In genomic region chr13:109160357-109160756, GRCh38 we compare ENCODE assay signal across 1 cellular context.
TF ChIP-seq lines count a peak whose summit lies in the region.

No MANE protein-coding gene starts in this region.

TF ChIP-seq in GM12878, 131 proteins besides CTCF, POLR2A, EP300 and RAD21 (continued from another document):
- TF ChIP-seq, protein P1, sequence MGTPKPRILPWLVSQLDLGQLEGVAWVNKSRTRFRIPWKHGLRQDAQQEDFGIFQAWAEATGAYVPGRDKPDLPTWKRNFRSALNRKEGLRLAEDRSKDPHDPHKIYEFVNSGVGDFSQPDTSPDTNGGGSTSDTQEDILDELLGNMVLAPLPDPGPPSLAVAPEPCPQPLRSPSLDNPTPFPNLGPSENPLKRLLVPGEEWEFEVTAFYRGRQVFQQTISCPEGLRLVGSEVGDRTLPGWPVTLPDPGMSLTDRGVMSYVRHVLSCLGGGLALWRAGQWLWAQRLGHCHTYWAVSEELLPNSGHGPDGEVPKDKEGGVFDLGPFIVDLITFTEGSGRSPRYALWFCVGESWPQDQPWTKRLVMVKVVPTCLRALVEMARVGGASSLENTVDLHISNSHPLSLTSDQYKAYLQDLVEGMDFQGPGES (IDR thresholded peaks at IDR 0.05): no peak
- TF ChIP-seq POU2F2 (IDR thresholded peaks at IDR 0.05; ENCODE audit: borderline replicate concordance, low read depth, low read length) (no peak), MEF2B (IDR thresholded peaks at IDR 0.05; ENCODE audit: partially characterized antibody, poor library complexity, severe bottlenecking) (peak; percentile 28), MXI1 (IDR thresholded peaks at IDR 0.05; ENCODE audit: low read depth, low read length) (no peak), ZNF207 (IDR thresholded peaks at IDR 0.05; ENCODE audit: borderline replicate concordance) (no peak), CHD4 (IDR thresholded peaks at IDR 0.05) (no peak), MYC (IDR thresholded peaks at IDR 0.05; ENCODE audit: insufficient read depth, insufficient read length, insufficient replicate concordance, low read length, severe bottlenecking) (no peak), JUNB (IDR thresholded peaks at IDR 0.05) (peak; percentile 35; the same call in 1 of the 2 replicates), ESRRA (IDR thresholded peaks at IDR 0.05; ENCODE audit: low read length) (no peak), CEBPB (IDR thresholded peaks at IDR 0.05; ENCODE audit: borderline replicate concordance in 1 of 2, low read depth in 2 of 2, low read length in 2 of 2) (no peak), TARDBP (IDR thresholded peaks at IDR 0.05; ENCODE audit: borderline replicate concordance) (no peak), SMAD1 (IDR thresholded peaks at IDR 0.05; ENCODE audit: low read depth, partially characterized antibody) (no peak), CHD1 (IDR thresholded peaks at IDR 0.05; ENCODE audit: low read depth, low read length) (no peak), RBBP5 (conservative IDR thresholded peaks at IDR 0.05) (no peak), GATAD2B (conservative IDR thresholded peaks at IDR 0.05; ENCODE audit: low read depth) (no peak), BCL11A (IDR thresholded peaks at IDR 0.05; ENCODE audit: low read depth, low read length) (0 out of 2 replicates have a peak, but pooled peaks have one; percentile 30), RUNX3 (IDR thresholded peaks at IDR 0.05; ENCODE audit: low read length) (peak; percentile 58), STAT3 (IDR thresholded peaks at IDR 0.05; ENCODE audit: low read depth, low read length) (no peak), SP1 (IDR thresholded peaks at IDR 0.05; ENCODE audit: low read depth, low read length) (no peak)
- TF ChIP-seq, protein P2, sequence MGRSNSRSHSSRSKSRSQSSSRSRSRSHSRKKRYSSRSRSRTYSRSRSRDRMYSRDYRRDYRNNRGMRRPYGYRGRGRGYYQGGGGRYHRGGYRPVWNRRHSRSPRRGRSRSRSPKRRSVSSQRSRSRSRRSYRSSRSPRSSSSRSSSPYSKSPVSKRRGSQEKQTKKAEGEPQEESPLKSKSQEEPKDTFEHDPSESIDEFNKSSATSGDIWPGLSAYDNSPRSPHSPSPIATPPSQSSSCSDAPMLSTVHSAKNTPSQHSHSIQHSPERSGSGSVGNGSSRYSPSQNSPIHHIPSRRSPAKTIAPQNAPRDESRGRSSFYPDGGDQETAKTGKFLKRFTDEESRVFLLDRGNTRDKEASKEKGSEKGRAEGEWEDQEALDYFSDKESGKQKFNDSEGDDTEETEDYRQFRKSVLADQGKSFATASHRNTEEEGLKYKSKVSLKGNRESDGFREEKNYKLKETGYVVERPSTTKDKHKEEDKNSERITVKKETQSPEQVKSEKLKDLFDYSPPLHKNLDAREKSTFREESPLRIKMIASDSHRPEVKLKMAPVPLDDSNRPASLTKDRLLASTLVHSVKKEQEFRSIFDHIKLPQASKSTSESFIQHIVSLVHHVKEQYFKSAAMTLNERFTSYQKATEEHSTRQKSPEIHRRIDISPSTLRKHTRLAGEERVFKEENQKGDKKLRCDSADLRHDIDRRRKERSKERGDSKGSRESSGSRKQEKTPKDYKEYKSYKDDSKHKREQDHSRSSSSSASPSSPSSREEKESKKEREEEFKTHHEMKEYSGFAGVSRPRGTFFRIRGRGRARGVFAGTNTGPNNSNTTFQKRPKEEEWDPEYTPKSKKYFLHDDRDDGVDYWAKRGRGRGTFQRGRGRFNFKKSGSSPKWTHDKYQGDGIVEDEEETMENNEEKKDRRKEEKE (IDR thresholded peaks at IDR 0.05): no peak
- TF ChIP-seq, protein P3, sequence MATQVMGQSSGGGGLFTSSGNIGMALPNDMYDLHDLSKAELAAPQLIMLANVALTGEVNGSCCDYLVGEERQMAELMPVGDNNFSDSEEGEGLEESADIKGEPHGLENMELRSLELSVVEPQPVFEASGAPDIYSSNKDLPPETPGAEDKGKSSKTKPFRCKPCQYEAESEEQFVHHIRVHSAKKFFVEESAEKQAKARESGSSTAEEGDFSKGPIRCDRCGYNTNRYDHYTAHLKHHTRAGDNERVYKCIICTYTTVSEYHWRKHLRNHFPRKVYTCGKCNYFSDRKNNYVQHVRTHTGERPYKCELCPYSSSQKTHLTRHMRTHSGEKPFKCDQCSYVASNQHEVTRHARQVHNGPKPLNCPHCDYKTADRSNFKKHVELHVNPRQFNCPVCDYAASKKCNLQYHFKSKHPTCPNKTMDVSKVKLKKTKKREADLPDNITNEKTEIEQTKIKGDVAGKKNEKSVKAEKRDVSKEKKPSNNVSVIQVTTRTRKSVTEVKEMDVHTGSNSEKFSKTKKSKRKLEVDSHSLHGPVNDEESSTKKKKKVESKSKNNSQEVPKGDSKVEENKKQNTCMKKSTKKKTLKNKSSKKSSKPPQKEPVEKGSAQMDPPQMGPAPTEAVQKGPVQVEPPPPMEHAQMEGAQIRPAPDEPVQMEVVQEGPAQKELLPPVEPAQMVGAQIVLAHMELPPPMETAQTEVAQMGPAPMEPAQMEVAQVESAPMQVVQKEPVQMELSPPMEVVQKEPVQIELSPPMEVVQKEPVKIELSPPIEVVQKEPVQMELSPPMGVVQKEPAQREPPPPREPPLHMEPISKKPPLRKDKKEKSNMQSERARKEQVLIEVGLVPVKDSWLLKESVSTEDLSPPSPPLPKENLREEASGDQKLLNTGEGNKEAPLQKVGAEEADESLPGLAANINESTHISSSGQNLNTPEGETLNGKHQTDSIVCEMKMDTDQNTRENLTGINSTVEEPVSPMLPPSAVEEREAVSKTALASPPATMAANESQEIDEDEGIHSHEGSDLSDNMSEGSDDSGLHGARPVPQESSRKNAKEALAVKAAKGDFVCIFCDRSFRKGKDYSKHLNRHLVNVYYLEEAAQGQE (IDR thresholded peaks at IDR 0.05; ENCODE audit: low read depth, low read length): no peak
- TF ChIP-seq, protein P4, sequence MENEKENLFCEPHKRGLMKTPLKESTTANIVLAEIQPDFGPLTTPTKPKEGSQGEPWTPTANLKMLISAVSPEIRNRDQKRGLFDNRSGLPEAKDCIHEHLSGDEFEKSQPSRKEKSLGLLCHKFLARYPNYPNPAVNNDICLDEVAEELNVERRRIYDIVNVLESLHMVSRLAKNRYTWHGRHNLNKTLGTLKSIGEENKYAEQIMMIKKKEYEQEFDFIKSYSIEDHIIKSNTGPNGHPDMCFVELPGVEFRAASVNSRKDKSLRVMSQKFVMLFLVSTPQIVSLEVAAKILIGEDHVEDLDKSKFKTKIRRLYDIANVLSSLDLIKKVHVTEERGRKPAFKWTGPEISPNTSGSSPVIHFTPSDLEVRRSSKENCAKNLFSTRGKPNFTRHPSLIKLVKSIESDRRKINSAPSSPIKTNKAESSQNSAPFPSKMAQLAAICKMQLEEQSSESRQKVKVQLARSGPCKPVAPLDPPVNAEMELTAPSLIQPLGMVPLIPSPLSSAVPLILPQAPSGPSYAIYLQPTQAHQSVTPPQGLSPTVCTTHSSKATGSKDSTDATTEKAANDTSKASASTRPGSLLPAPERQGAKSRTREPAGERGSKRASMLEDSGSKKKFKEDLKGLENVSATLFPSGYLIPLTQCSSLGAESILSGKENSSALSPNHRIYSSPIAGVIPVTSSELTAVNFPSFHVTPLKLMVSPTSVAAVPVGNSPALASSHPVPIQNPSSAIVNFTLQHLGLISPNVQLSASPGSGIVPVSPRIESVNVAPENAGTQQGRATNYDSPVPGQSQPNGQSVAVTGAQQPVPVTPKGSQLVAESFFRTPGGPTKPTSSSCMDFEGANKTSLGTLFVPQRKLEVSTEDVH (IDR thresholded peaks at IDR 0.05; ENCODE audit: low read depth, partially characterized antibody): no peak
- TF ChIP-seq, protein P5, sequence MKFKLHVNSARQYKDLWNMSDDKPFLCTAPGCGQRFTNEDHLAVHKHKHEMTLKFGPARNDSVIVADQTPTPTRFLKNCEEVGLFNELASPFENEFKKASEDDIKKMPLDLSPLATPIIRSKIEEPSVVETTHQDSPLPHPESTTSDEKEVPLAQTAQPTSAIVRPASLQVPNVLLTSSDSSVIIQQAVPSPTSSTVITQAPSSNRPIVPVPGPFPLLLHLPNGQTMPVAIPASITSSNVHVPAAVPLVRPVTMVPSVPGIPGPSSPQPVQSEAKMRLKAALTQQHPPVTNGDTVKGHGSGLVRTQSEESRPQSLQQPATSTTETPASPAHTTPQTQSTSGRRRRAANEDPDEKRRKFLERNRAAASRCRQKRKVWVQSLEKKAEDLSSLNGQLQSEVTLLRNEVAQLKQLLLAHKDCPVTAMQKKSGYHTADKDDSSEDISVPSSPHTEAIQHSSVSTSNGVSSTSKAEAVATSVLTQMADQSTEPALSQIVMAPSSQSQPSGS (IDR thresholded peaks at IDR 0.05; ENCODE audit: low read length): 0 out of 2 replicates have a peak, but pooled peaks have one; percentile 20
- TF ChIP-seq, protein P6, sequence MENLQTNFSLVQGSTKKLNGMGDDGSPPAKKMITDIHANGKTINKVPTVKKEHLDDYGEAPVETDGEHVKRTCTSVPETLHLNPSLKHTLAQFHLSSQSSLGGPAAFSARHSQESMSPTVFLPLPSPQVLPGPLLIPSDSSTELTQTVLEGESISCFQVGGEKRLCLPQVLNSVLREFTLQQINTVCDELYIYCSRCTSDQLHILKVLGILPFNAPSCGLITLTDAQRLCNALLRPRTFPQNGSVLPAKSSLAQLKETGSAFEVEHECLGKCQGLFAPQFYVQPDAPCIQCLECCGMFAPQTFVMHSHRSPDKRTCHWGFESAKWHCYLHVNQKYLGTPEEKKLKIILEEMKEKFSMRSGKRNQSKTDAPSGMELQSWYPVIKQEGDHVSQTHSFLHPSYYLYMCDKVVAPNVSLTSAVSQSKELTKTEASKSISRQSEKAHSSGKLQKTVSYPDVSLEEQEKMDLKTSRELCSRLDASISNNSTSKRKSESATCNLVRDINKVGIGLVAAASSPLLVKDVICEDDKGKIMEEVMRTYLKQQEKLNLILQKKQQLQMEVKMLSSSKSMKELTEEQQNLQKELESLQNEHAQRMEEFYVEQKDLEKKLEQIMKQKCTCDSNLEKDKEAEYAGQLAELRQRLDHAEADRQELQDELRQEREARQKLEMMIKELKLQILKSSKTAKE (IDR thresholded peaks at IDR 0.05; ENCODE audit: low read depth, poor library complexity, severe bottlenecking): no peak
TF ChIP-seq in GM12878: peak in this region for 9.
